Comparison of ENCODE assay signal across 8 cellular contexts in the genomic region with DNA sequence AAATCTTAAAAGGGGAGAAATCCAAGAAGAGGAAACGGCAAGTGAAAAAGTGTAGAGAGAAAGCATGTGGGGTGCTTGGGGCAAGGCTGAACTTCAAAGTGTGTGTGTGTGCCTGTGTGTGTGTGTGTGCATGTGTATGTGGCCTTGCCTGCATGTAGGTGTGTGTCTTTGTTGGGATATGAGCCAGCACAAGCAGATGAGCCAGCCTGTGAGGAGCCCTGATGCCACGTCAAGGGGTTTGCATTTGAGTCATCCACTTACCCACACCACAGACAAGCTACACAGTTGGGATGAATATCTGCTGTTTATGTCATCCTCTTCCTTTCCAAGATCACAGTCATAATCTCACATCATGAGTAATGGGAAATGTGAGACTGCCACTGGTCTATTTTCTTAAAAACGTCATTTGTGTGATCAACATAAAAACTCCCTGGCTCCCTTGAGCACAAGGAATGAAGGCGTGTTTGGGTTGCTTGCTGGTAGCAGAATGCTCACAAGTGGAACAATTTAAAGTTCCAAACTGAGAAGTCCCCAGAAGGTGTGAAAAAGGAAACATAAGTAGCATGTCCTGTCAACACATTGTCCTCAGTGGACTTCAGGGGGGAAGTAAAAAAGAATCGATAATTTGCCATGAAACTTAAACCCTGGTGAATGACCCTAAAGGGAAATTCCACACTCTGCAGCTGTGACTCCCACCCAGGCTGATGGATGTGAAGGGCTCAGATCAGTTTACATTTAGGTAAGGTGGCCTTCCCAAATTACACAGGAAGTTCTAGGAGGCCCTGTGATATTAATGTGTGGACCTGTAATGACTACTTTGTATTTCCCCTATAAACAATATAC. TPM values are rescaled to one million over a fixed set of nuclear protein-coding genes. Genes with fewer than 3 reads are reported as not detected.
DNase-seq lines count a peak whose midpoint lies in the region; ATAC-seq, FAIRE-seq and TF ChIP-seq lines count a peak whose summit lies in the region.

No MANE protein-coding gene starts in this region.

- POLR2A ChIA-PET in HEK293T (lab: Yijun Ruan, JAX) (interaction anchor here (1.0 kb wide), 1 partner anchor 15 kb away, joined by 5 read pairs; the partner anchor contains the start of gene LRRC36), Panc1 (lab: Charles Lee) (no interaction called here)

- WGBS in suprapubic skin = 31% methylated on average over 5 of the region's 5 CpGs
- 26 to 31% methylated on average over 5 of the region's 5 CpGs for WGBS in lower leg skin, 2 donors

- BruUV-seq in Panc1 (replicated peaks; lab: Mats Ljungman, UMichigan) = no TSS peak

- peaks cover 2% of the 10 kb centered on the region for H3K36me3 Mint-ChIP-seq in astrocyte (ENCODE audit: low read depth, unreplicated experiment)

- H3K79me2 ChIP-seq in astrocyte (ENCODE audit: insufficient read depth, low read length) = no peaks in the 10 kb centered on the region

- peaks cover 18% of the 10 kb centered on the region for H3K27me3 Mint-ChIP-seq in astrocyte (ENCODE audit: low read depth, unreplicated experiment)

- CTCF ChIA-PET in HEK293T (lab: Yijun Ruan, JAX) (no interaction called here), Panc1 (lab: Charles Lee) (no interaction called here)

- H3K4me2 ChIP-seq in astrocyte (ENCODE audit: low read length) = peak overlapping the region; percentile 60

- H3K27me3 ChIP-seq in Panc1 (ENCODE audit: control insufficient read depth, insufficient read depth, low read length) (no peaks in the 10 kb centered on the region), astrocyte (ENCODE audit: insufficient read depth, low read length) (no peaks in the 10 kb centered on the region), muscle layer of duodenum (ENCODE audit: low read depth, low read length) (no peaks in the 10 kb centered on the region), suprapubic skin (no peaks in the 10 kb centered on the region)

- peaks cover 16% of the 10 kb centered on the region for H3K4me1 Mint-ChIP-seq in astrocyte (ENCODE audit: low read depth, unreplicated experiment)

- H3K4me1 ChIP-seq in Panc1 (ENCODE audit: control insufficient read depth, insufficient read depth, low read length) (no peaks in the 10 kb centered on the region), astrocyte (ENCODE audit: insufficient read depth, low read length) (peaks cover 18% of the 10 kb centered on the region), muscle layer of duodenum (ENCODE audit: control insufficient read depth in 1 of 2, insufficient read depth in 2 of 2, low read length in 2 of 2) (peaks cover 0 to 4% of the 10 kb centered on the region in 2 donors), suprapubic skin (no peaks in the 10 kb centered on the region)

- no peak for TF ChIP-seq EP300 in suprapubic skin (IDR thresholded peaks at IDR 0.05)

- no peak overlapping the region for H2AFZ ChIP-seq in astrocyte (ENCODE audit: low read depth, low read length)

- H3K9me3 ChIP-seq in Panc1 (ENCODE audit: control insufficient read depth, insufficient read depth, low read depth, low read length) (no peaks in the 10 kb centered on the region), astrocyte (ENCODE audit: insufficient read depth, low read depth, low read length) (no peaks in the 10 kb centered on the region), muscle layer of duodenum (ENCODE audit: control insufficient read depth in 1 of 2, low read length in 2 of 2) (no peaks in the 10 kb centered on the region), suprapubic skin (no peaks in the 10 kb centered on the region)

- in situ Hi-C loops in Panc1 (cut with HindIII; ENCODE audit: low pct_unique_long_range_greater_than_20kb, low sequenced_read_pairs) = no loop called here

- H3K4me3 ChIP-seq in Panc1 (ENCODE audit: low read depth in 2 of 2, low read length in 2 of 2) = no peak overlapping the region
- H3K4me3 ChIP-seq in astrocyte (ENCODE audit: insufficient read depth, low read depth, low read length) = no peak overlapping the region
- H3K4me3 ChIP-seq in muscle layer of duodenum (ENCODE audit: low read depth in 1 of 2, low read length in 2 of 2) = no peak overlapping the region
- H3K4me3 ChIP-seq in suprapubic skin = no peak overlapping the region
- H3K4me3 ChIP-seq in lower leg skin (ENCODE audit: low read depth, poor library complexity, severe bottlenecking) = no peak overlapping the region

- peak; percentile 91 for FAIRE-seq in astrocyte (lab: Jason Lieb, UNC)

- H3K27ac Mint-ChIP-seq in astrocyte (ENCODE audit: unreplicated experiment) = peak overlapping the region; percentile 87

- no peak for TF ChIP-seq POLR2A in suprapubic skin (IDR thresholded peaks at IDR 0.05)
- TF ChIP-seq POLR2A in lower leg skin (IDR thresholded peaks at IDR 0.05) = no peak

- DNase-seq in GM10266 (ENCODE audit: extremely low spot score) = peak; percentile 78
- DNase-seq in HEK293T (ENCODE audit: extremely low spot score) = peak; percentile 18
- peak; percentile 94 for DNase-seq in Panc1 (ENCODE audit: low read depth, low spot score)
- peak; percentile 100 for DNase-seq in astrocyte (ENCODE audit: low read depth)
- DNase-seq in suprapubic skin (ENCODE audit: low spot score in 2 of 2) = no peak
- no peak for DNase-seq in lower leg skin (ENCODE audit: low spot score in 2 of 2)
- no peak for DNase-seq in UCSD-AML1 (lab: John Stamatoyannopoulos, UW; ENCODE audit: unreplicated experiment)

- TF ChIP-seq CTCF in GM10266 (IDR thresholded peaks at IDR 0.05; ENCODE audit: control insufficient read depth, insufficient read depth, low read depth, missing control alignments) = no peak
- no peak for TF ChIP-seq CTCF in Panc1 (IDR thresholded peaks at IDR 0.05)
- no peak for TF ChIP-seq CTCF in astrocyte (IDR thresholded peaks at IDR 0.05; ENCODE audit: insufficient read depth, low read depth, low read length)
- TF ChIP-seq CTCF in suprapubic skin (IDR thresholded peaks at IDR 0.05) = no peak
- no peak for TF ChIP-seq CTCF in lower leg skin (IDR thresholded peaks at IDR 0.05)

- no peaks in the 10 kb centered on the region for H3K9me3 Mint-ChIP-seq in astrocyte (ENCODE audit: unreplicated experiment)

- H3K4me3 Mint-ChIP-seq in astrocyte (ENCODE audit: unreplicated experiment) = no peak overlapping the region

- H3K27ac ChIP-seq in Panc1 (ENCODE audit: low read length) (no peak overlapping the region), astrocyte (ENCODE audit: low read depth, low read length) (peak overlapping the region; percentile 88), muscle layer of duodenum (ENCODE audit: low read length) (peak overlapping the region; percentile 10), suprapubic skin (peak overlapping the region; percentile 40)

- peak; percentile 84 for ATAC-seq in Panc1

- no peaks in the 10 kb centered on the region for H4K20me1 ChIP-seq in astrocyte (ENCODE audit: insufficient read depth, low read length)

- H3K36me3 ChIP-seq in Panc1 (ENCODE audit: control insufficient read depth, insufficient read depth, low read length) = no peaks in the 10 kb centered on the region
- H3K36me3 ChIP-seq in astrocyte (ENCODE audit: insufficient read depth, low read length) = no peaks in the 10 kb centered on the region
- H3K36me3 ChIP-seq in muscle layer of duodenum (ENCODE audit: control insufficient read depth in 1 of 2, insufficient read depth in 2 of 2, low read length in 2 of 2) = no peaks in the 10 kb centered on the region
- H3K36me3 ChIP-seq in suprapubic skin = no peaks in the 10 kb centered on the region

- intact Hi-C loops in Panc1 (cut with micrococcal nuclease; ENCODE audit: unreplicated experiment) (no loop called here), lower leg skin (cut with DNase I; ENCODE audit: low total_unique reads) (no loop called here)

- H3K9ac ChIP-seq in astrocyte (ENCODE audit: low read length) = peak overlapping the region; percentile 70

TF ChIP-seq in HEK293T, 16 proteins besides CTCF, POLR2A, EP300 and RAD21:
- TF ChIP-seq FOXK2 (IDR thresholded peaks at IDR 0.05) (no peak), FOXA1 (IDR thresholded peaks at IDR 0.05) (no peak), ARNT (IDR thresholded peaks at IDR 0.05) (no peak), BHLHE40 (IDR thresholded peaks at IDR 0.05; ENCODE audit: borderline replicate concordance) (no peak), CTBP1 (IDR thresholded peaks at IDR 0.05; ENCODE audit: borderline replicate concordance) (no peak), FOXM1 (IDR thresholded peaks at IDR 0.05; ENCODE audit: borderline replicate concordance) (no peak), TARDBP (IDR thresholded peaks at IDR 0.05) (no peak), SUZ12 (IDR thresholded peaks at IDR 0.05) (no peak), ELF4 (IDR thresholded peaks at IDR 0.05) (no peak), SP1 (IDR thresholded peaks at IDR 0.05) (no peak), HDGF (IDR thresholded peaks at IDR 0.05; ENCODE audit: borderline replicate concordance) (no peak), LEF1 (IDR thresholded peaks at IDR 0.05; ENCODE audit: borderline replicate concordance) (no peak)
- TF ChIP-seq, protein P1, sequence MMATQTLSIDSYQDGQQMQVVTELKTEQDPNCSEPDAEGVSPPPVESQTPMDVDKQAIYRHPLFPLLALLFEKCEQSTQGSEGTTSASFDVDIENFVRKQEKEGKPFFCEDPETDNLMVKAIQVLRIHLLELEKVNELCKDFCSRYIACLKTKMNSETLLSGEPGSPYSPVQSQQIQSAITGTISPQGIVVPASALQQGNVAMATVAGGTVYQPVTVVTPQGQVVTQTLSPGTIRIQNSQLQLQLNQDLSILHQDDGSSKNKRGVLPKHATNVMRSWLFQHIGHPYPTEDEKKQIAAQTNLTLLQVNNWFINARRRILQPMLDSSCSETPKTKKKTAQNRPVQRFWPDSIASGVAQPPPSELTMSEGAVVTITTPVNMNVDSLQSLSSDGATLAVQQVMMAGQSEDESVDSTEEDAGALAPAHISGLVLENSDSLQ (IDR thresholded peaks at IDR 0.05) = no peak

RNA-seq across cellular contexts. Expression of gene KCTD19, which starts 14.7 kb away (rescaled TPM):
- total RNA-seq in Panc1 (2021; ENCODE audit: unreplicated experiment) (0.62 TPM), astrocyte (not detected in 2 replicates), suprapubic skin (under 1 TPM in 1 of 4 donors, not detected in 3; 0.25 TPM), lower leg skin (under 1 TPM in 2 of 4 donors, not detected in 2; 0.11 to 0.32 TPM)
- 0.13 TPM for polyA plus RNA-seq in Panc1 (2012; ENCODE audit: insufficient read length)

RNA-seq across cellular contexts. Expression of gene LRRC36, which starts 14.8 kb away (rescaled TPM):
- 0.54 TPM for total RNA-seq in Panc1 (2021; ENCODE audit: unreplicated experiment)
- 0.55 TPM for polyA plus RNA-seq in Panc1 (2012; ENCODE audit: insufficient read length)
- not detected in 2 replicates for total RNA-seq in astrocyte
- under 1 TPM in 2 of 4 donors, not detected in 2; 0.42 to 0.56 TPM for total RNA-seq in suprapubic skin
- total RNA-seq in lower leg skin = under 1 TPM in 2 of 4 donors, not detected in 2; 0.26 to 0.64 TPM

RNA-seq across cellular contexts. Expression of gene PLEKHG4, which starts 32.5 kb away (rescaled TPM):
- total RNA-seq in Panc1 (2021; ENCODE audit: unreplicated experiment) (6.7 TPM), astrocyte (1.8 and 2.4 TPM in 2 replicates), suprapubic skin (10 to 100 TPM; 13.8 to 36.8 (median 26.9) TPM), lower leg skin (10 to 100 TPM; 16.6 to 28.0 (median 21.2) TPM)
- 4.3 TPM for polyA plus RNA-seq in Panc1 (2012; ENCODE audit: insufficient read length)

Comparison
In these comparisons a context has a peak if more than half of its experiments do, and no peak if none do; other contexts are left out.
1. DNase-seq: peak in GM10266 (single experiment), HEK293T (single experiment), Panc1 (single experiment) and astrocyte (single experiment); none in suprapubic skin (0 of 2), lower leg skin (0 of 2) and UCSD-AML1 (single experiment).